In the genomic region with DNA sequence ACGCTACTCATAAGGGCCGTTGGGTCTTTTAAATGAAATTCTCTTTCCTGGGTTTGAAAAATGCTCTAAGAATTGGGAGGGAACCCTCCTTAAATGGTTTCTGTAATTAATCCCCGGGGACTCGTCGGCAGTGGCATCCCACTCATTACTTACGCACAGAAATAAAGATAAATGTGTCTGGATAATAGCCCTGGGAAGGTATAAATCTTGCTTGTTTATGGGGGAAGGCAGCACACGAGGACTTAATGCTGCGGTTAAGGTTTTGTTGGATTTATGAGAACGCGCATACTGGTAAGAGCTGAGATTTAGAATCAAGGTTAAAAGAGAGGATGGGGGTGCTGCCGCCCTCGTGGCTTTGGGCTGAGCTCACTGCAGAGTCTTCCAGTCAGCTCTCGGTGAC, we compare ENCODE assay signal across 20 cellular contexts.
"Had no signal": no experiment of that assay in that cellular context is flagged by ENCODE, and none has a peak within 500 bp of the region (broad histone marks: within the 10 kb centered on the region; RNA-seq: fewer than 3 reads in every experiment).

No MANE protein-coding gene starts in this region.

- H3K27me3 ChIP-seq: SJSA1 had no signal

- H3K9me3 ChIP-seq: SJSA1 had no signal

- H3K27ac ChIP-seq: HL-60, SJSA1, SK-N-MC had no signal

- DNase-seq: KBM-7, MV-4-11, NCI-H1048, NCI-H1105, NCI-H1417, NCI-H1436 treated with DMSO at 0.1 percent for 48 hours, NCI-H1694, NCI-H187 treated with DMSO at 0.1 percent for 48 hours, NCI-H2029 treated with DMSO at 0.1 percent for 48 hours, NCI-H2171 treated with DMSO at 0.1 percent for 48 hours, NCI-H345, NCI-H446 treated with DMSO at 0.1 percent for 48 hours, NCI-H510A treated with DMSO at 0.1 percent for 48 hours, NCI-H526, Right ventricle myocardium superior, RPMI8226, SIG-M5 had no signal

- H3K36me3 ChIP-seq: SJSA1 had no signal

- H3K4me3 ChIP-seq: SJSA1, SK-N-MC had no signal

- H3K4me1 ChIP-seq: SJSA1 had no signal
